In genomic region chr1:206916000-206916709, GRCh38 we compare ENCODE assay signal across 27 cellular contexts. TPM values are rescaled to one million over a fixed set of nuclear protein-coding genes. Genes with fewer than 3 reads are reported as not detected.
A peak's percentile ranks its signal among the peaks of the same experiment; 100 is the strongest.
DNase-seq lines count a peak whose midpoint lies in the region; ATAC-seq, FAIRE-seq and TF ChIP-seq lines count a peak whose summit lies in the region.
"Had no signal": no experiment of that assay in that cellular context is flagged by ENCODE, and none has a peak within 500 bp of the region (broad histone marks: within the 10 kb centered on the region; RNA-seq: fewer than 3 reads in every experiment).

No MANE protein-coding gene starts in this region.

- no peak for DNase-seq in activated naive CD4-positive, alpha-beta T cell treated with anti-CD3 and anti-CD28 coated beads, Interleukin-2, amount 10 ng/mL, durations not matched to agents 7 days and 5 days
- DNase-seq in activated naive CD4-positive, alpha-beta T cell treated with Interleukin-2 at 50 U/mL for 16 hours: no peak
- no peak for DNase-seq in activated CD4-positive, alpha-beta memory T cell treated with anti-CD3 and anti-CD28 coated beads for 36 hours
- DNase-seq in kidney: peak; percentile 23
- DNase-seq in activated gamma-delta T cell treated with Interleukin-2 at 50 U/mL for 16 hours: no peak
- no peak for DNase-seq in GM19238 (ENCODE audit: insufficient read length, low spot score)
- DNase-seq: activated B cell treated with CpG ODN at 0.5 μM for 24 hours; body of pancreas; COR-L47; DMS79; effector CD4-positive, alpha-beta T cell; foreskin keratinocyte; KG1; midbrain; NCI-H146; NCI-H2171; NCI-H524 treated with DMSO at 0.1 percent for 48 hours; uterus had no signal

- H3K36me3 ChIP-seq in kidney (ENCODE audit: control insufficient read depth in 1 of 2, insufficient read depth in 2 of 2, low read length in 2 of 2): no peaks in the 10 kb centered on the region
- H3K36me3 ChIP-seq: suprapubic skin, uterus had no signal

- H3K4me1 ChIP-seq in kidney (ENCODE audit: control insufficient read depth in 1 of 2, insufficient read depth in 1 of 2, low read depth in 1 of 2, low read length in 2 of 2): no peaks in the 10 kb centered on the region
- H3K4me1 ChIP-seq: body of pancreas, foreskin keratinocyte, suprapubic skin, uterus had no signal

- H3K27ac ChIP-seq in kidney (ENCODE audit: low read depth in 2 of 2, low read length in 2 of 2): no peak overlapping the region
- H3K27ac ChIP-seq: body of pancreas, foreskin keratinocyte, suprapubic skin, uterus had no signal

- peaks cover 89% of the 10 kb centered on the region for H3K36me3 Mint-ChIP-seq in activated naive CD4-positive, alpha-beta T cell treated with anti-CD3 and anti-CD28 coated beads, Interleukin-2, amount 10 ng/mL, durations not matched to agents 7 days and 5 days
- peaks cover 32% of the 10 kb centered on the region for H3K36me3 Mint-ChIP-seq in activated CD4-positive, alpha-beta memory T cell treated with anti-CD3 and anti-CD28 coated beads for 36 hours

- no peak overlapping the region for H3K9ac ChIP-seq in kidney (ENCODE audit: low read length in 2 of 2)

- no peaks in the 10 kb centered on the region for H3K9me3 Mint-ChIP-seq in activated naive CD4-positive, alpha-beta T cell treated with anti-CD3 and anti-CD28 coated beads, Interleukin-2, amount 10 ng/mL, durations not matched to agents 7 days and 5 days
- H3K9me3 Mint-ChIP-seq in activated CD4-positive, alpha-beta memory T cell treated with anti-CD3 and anti-CD28 coated beads for 36 hours: no peaks in the 10 kb centered on the region
- H3K9me3 Mint-ChIP-seq: activated B cell treated with CpG ODN at 0.5 μM for 24 hours, neural crest cell had no signal

- H3K27me3 Mint-ChIP-seq in activated naive CD4-positive, alpha-beta T cell treated with anti-CD3 and anti-CD28 coated beads, Interleukin-2, amount 10 ng/mL, durations not matched to agents 7 days and 5 days: no peaks in the 10 kb centered on the region
- no peaks in the 10 kb centered on the region for H3K27me3 Mint-ChIP-seq in activated CD4-positive, alpha-beta memory T cell treated with anti-CD3 and anti-CD28 coated beads for 36 hours
- H3K27me3 Mint-ChIP-seq: activated B cell treated with CpG ODN at 0.5 μM for 24 hours had no signal

- peak overlapping the region; percentile 30 for H3K4me3 Mint-ChIP-seq in activated naive CD4-positive, alpha-beta T cell treated with anti-CD3 and anti-CD28 coated beads, Interleukin-2, amount 10 ng/mL, durations not matched to agents 7 days and 5 days
- H3K4me3 Mint-ChIP-seq in activated CD4-positive, alpha-beta memory T cell treated with anti-CD3 and anti-CD28 coated beads for 36 hours: peak overlapping the region; percentile 47
- H3K4me3 Mint-ChIP-seq: activated B cell treated with CpG ODN at 0.5 μM for 24 hours, neural crest cell had no signal

- intact Hi-C loops in activated CD4-positive, alpha-beta memory T cell treated with anti-CD3 and anti-CD28 coated beads for 36 hours (cut with micrococcal nuclease): no loop called here
- intact Hi-C loops in kidney (cut with DNase I): no loop called here

- CTCF ChIA-PET in activated naive CD4-positive, alpha-beta T cell treated with anti-CD3 and anti-CD28 coated beads, Interleukin-2, amount 10 ng/mL, durations not matched to agents 7 days and 5 days (lab: Charles Lee): interaction anchor here (0.9 to 13.0 kb wide), 6 partner anchors 17 to 185 kb away, joined by 3 to 233 read pairs (median 146); no protein-coding TSS in a partner anchor
- CTCF ChIA-PET in activated CD4-positive, alpha-beta memory T cell treated with anti-CD3 and anti-CD28 coated beads for 36 hours (lab: Charles Lee): interaction anchor here (0.7 to 12.9 kb wide), 12 partner anchors 9 to 304 kb away, joined by 3 to 201 read pairs (median 8); partner anchors contain the start of genes EIF2D and IL20

- H3K9me3 ChIP-seq in kidney (ENCODE audit: control insufficient read depth in 1 of 2, low read length in 2 of 2): no peaks in the 10 kb centered on the region
- H3K9me3 ChIP-seq: body of pancreas, suprapubic skin, uterus had no signal

- POLR2A ChIA-PET in activated CD4-positive, alpha-beta memory T cell treated with anti-CD3 and anti-CD28 coated beads for 36 hours (lab: Charles Lee): interaction anchor here (1.2 to 1.6 kb wide), 3 partner anchors 8 to 113 kb away, joined by 3 to 4 read pairs (median 4); no protein-coding TSS in a partner anchor

- H3K4me1 Mint-ChIP-seq in activated naive CD4-positive, alpha-beta T cell treated with anti-CD3 and anti-CD28 coated beads, Interleukin-2, amount 10 ng/mL, durations not matched to agents 7 days and 5 days: peaks cover 87% of the 10 kb centered on the region
- H3K4me1 Mint-ChIP-seq in activated CD4-positive, alpha-beta memory T cell treated with anti-CD3 and anti-CD28 coated beads for 36 hours (ENCODE audit: low read depth): peaks cover 86% of the 10 kb centered on the region
- H3K4me1 Mint-ChIP-seq: neural crest cell had no signal

- no peak for TF ChIP-seq CTCF in kidney (IDR thresholded peaks at IDR 0.05; ENCODE audit: borderline replicate concordance, extremely low read depth, insufficient read depth)

- peak overlapping the region; percentile 26 for H3K27ac Mint-ChIP-seq in activated naive CD4-positive, alpha-beta T cell treated with anti-CD3 and anti-CD28 coated beads, Interleukin-2, amount 10 ng/mL, durations not matched to agents 7 days and 5 days
- H3K27ac Mint-ChIP-seq in activated CD4-positive, alpha-beta memory T cell treated with anti-CD3 and anti-CD28 coated beads for 36 hours: peak overlapping the region; percentile 74
- H3K27ac Mint-ChIP-seq: activated B cell treated with CpG ODN at 0.5 μM for 24 hours had no signal

- H3K4me3 ChIP-seq in kidney (ENCODE audit: low read length in 2 of 2): no peak overlapping the region
- H3K4me3 ChIP-seq: body of pancreas, suprapubic skin, uterus had no signal

- FAIRE-seq in kidney (lab: Jason Lieb, UNC): no peak
- FAIRE-seq: GM12892, RCC 7860 had no signal

- ATAC-seq in GM18861 (IDR thresholded peaks at IDR 0.05; ENCODE audit: unreplicated experiment): no peak
- ATAC-seq: body of pancreas, foreskin keratinocyte, sciatic nerve had no signal

RNA-seq across cellular contexts. Expression of gene FCMR, which starts 5.6 kb away (rescaled TPM):
- total RNA-seq in activated CD4-positive, alpha-beta memory T cell treated with anti-CD3 and anti-CD28 coated beads for 36 hours: 10 to 100 TPM; 65.7 to 73.0 TPM
- total RNA-seq in kidney: 16.7 TPM
- 1.3 TPM for polyA plus RNA-seq in kidney (ENCODE audit: insufficient read depth, low read depth, low replicate concordance)
- total RNA-seq: chondrocyte, neural crest cell had no signal

RNA-seq across cellular contexts. Expression of gene IL24, which starts 18.9 kb away (rescaled TPM):
- total RNA-seq in activated CD4-positive, alpha-beta memory T cell treated with anti-CD3 and anti-CD28 coated beads for 36 hours: 10 to 100 TPM in 1 of 2 experiments, 1 to 10 TPM in 1; 9.8 to 10.0 TPM
- total RNA-seq in kidney: not detected
- not detected for polyA plus RNA-seq in kidney (ENCODE audit: insufficient read depth, low read depth, low replicate concordance)
- total RNA-seq: activated B cell treated with CpG ODN at 0.5 μM for 24 hours, body of pancreas, chondrocyte, liver, neural crest cell, sciatic nerve, suprapubic skin, uterus had no signal
- polyA plus RNA-seq: esophagus had no signal

RNA-seq across cellular contexts. Expression of gene PIGR, which starts 30.1 kb away (rescaled TPM):
- total RNA-seq in activated CD4-positive, alpha-beta memory T cell treated with anti-CD3 and anti-CD28 coated beads for 36 hours: under 1 TPM; 0.10 TPM
- 841 TPM for total RNA-seq in kidney
- 187 TPM for polyA plus RNA-seq in kidney (ENCODE audit: insufficient read depth, low read depth, low replicate concordance)
- total RNA-seq: chondrocyte, foreskin keratinocyte, neural crest cell had no signal
- polyA plus RNA-seq: foreskin keratinocyte had no signal

RNA-seq across cellular contexts. Expression of gene IL20, which starts 50.7 kb away (rescaled TPM):
- total RNA-seq in activated CD4-positive, alpha-beta memory T cell treated with anti-CD3 and anti-CD28 coated beads for 36 hours: not detected
- total RNA-seq in kidney: not detected
- polyA plus RNA-seq in kidney (ENCODE audit: insufficient read depth, low read depth, low replicate concordance): not detected
- total RNA-seq: activated B cell treated with CpG ODN at 0.5 μM for 24 hours, body of pancreas, chondrocyte, neural crest cell, sciatic nerve had no signal
- polyA plus RNA-seq: liver had no signal

RNA-seq across cellular contexts. Expression of gene FCAMR, which starts 54.1 kb away (rescaled TPM):
- total RNA-seq in activated CD4-positive, alpha-beta memory T cell treated with anti-CD3 and anti-CD28 coated beads for 36 hours: not detected
- total RNA-seq in kidney: 1.8 TPM
- 34.6 TPM for polyA plus RNA-seq in kidney (ENCODE audit: insufficient read depth, low read depth, low replicate concordance)
- total RNA-seq: activated B cell treated with CpG ODN at 0.5 μM for 24 hours, body of pancreas, chondrocyte, foreskin keratinocyte, neural crest cell, sciatic nerve, suprapubic skin, uterus had no signal
- polyA plus RNA-seq: foreskin keratinocyte had no signal

Comparison
In these comparisons a context has a peak if more than half of its experiments do, and no peak if none do; other contexts are left out.
1. RNA of gene IL24, which starts 18.9 kb away (total RNA-seq): 9.8 to 10.0 TPM in activated CD4-positive, alpha-beta memory T cell treated with anti-CD3 and anti-CD28 coated beads for 36 hours; not detected in kidney (single experiment); every median in the first group is over 10 times any median in the second.
2. RNA of gene PIGR, which starts 30.1 kb away (total RNA-seq): 841 TPM in kidney (single experiment); 0.10 TPM in activated CD4-positive, alpha-beta memory T cell treated with anti-CD3 and anti-CD28 coated beads for 36 hours; every median in the first group is over 100 times any median in the second.